ENCODE assay signal across 10 cellular contexts in the genomic region with DNA sequence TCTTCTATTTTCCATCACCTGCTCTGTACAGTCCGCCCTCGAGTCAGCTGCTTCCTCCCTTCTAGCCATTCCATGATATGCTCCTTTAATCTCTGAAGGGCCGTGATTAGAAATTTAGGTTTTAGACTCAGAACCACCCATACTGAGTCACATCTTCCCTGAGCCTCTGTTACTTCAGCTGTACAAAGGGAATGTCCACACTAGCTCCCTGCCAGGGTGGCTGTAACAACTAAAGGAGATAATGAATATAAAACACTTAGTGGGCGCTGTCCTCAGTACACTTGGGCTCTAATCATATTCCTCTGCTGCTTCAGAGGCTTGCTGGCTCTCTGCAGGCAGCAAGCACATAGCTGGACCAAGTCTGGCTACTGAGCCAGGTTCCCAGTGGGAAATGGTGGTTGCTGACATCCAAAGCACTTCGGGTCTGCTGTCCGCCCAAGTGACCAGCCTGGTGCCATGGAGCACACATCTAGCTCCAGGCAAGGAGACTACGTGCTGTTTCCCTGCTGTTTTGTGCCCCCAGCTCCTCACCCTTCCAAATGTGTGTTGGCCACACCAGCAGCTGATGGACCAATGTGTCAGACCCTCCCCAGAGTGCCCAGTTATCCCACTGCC. TPM values are rescaled to one million over a fixed set of nuclear protein-coding genes. Genes with fewer than 3 reads are reported as not detected.
DNase-seq lines count a peak whose midpoint lies in the region; ATAC-seq, FAIRE-seq and TF ChIP-seq lines count a peak whose summit lies in the region.
"Had no signal": no experiment of that assay in that cellular context is flagged by ENCODE, and none has a peak within 500 bp of the region (broad histone marks: within the 10 kb centered on the region; RNA-seq: fewer than 3 reads in every experiment).

No MANE protein-coding gene starts in this region.

- in situ Hi-C loops in Panc1 (cut with HindIII; ENCODE audit: low pct_unique_long_range_greater_than_20kb, low sequenced_read_pairs), result no loop called here

- H3K9ac ChIP-seq in endodermal cell (ENCODE audit: extremely low read depth, low read length, poor library complexity, severe bottlenecking) (no peak overlapping the region), trophoblast cell (ENCODE audit: low read length) (no peak overlapping the region)

- no peak overlapping the region for H3K23ac ChIP-seq in trophoblast cell (ENCODE audit: low read length)

- POLR2A ChIA-PET in CD8-positive, alpha-beta T cell (lab: Charles Lee), result interaction anchor here (0.5 to 1.5 kb wide), 4 partner anchors 13 to 119 kb away, joined by 3 to 5 read pairs (median 4); no protein-coding TSS in a partner anchor
- POLR2A ChIA-PET in Panc1 (lab: Charles Lee), result interaction anchor here (0.6 to 0.8 kb wide), 2 partner anchors 112 to 1095 kb away, joined by 3 to 7 read pairs; no protein-coding TSS in a partner anchor

- no peak for ATAC-seq in CD8-positive, alpha-beta T cell
- peak; percentile 1; the same call in 1 of the 2 replicates for ATAC-seq in Panc1

- peaks cover 17% of the 10 kb centered on the region for H3K4me1 Mint-ChIP-seq in CD8-positive, alpha-beta T cell (ENCODE audit: low read depth)
- peaks cover 15% of the 10 kb centered on the region for H3K4me1 Mint-ChIP-seq in endodermal cell

- H3K4me3 Mint-ChIP-seq in CD8-positive, alpha-beta T cell, result peak overlapping the region; percentile 71
- peak overlapping the region; percentile 73 for H3K4me3 Mint-ChIP-seq in endodermal cell

- peaks cover 25% of the 10 kb centered on the region for H3K4me1 ChIP-seq in CD8-positive, alpha-beta T cell (ENCODE audit: insufficient read depth, low read length)
- H3K4me1 ChIP-seq in Panc1 (ENCODE audit: control insufficient read depth, insufficient read depth, low read length), result peaks cover 14% of the 10 kb centered on the region
- H3K4me1 ChIP-seq in endodermal cell (ENCODE audit: control insufficient read depth, insufficient read depth, low read length), result peaks cover 10% of the 10 kb centered on the region
- H3K4me1 ChIP-seq in trophoblast cell (ENCODE audit: control insufficient read depth in 1 of 2, insufficient read depth in 2 of 2, low read length in 2 of 2), result peaks cover 13 to 27% of the 10 kb centered on the region in 2 experiments

- no peak overlapping the region for H3K14ac ChIP-seq in trophoblast cell (ENCODE audit: low read length)

- H3K27ac ChIP-seq in CD8-positive, alpha-beta T cell (ENCODE audit: low read depth, low read length), result no peak overlapping the region
- peak overlapping the region; percentile 90 for H3K27ac ChIP-seq in Panc1 (ENCODE audit: low read length)
- H3K27ac ChIP-seq in endodermal cell (ENCODE audit: low read depth, low read length), result peak overlapping the region; percentile 61
- peak overlapping the region; percentile 76 for H3K27ac ChIP-seq in trophoblast cell (ENCODE audit: low read depth, low read length)

- H3K4me3 ChIP-seq in CD8-positive, alpha-beta T cell (ENCODE audit: low read depth, low read length), result no peak overlapping the region
- H3K4me3 ChIP-seq in Panc1 (ENCODE audit: low read depth in 2 of 2, low read length in 2 of 2) (peak overlapping the region; percentile 42 to 61), endodermal cell (ENCODE audit: low read length) (peak overlapping the region; percentile 74), trophoblast cell (ENCODE audit: low read depth, low read length) (peak overlapping the region; percentile 1)

- H4K91ac ChIP-seq in trophoblast cell (ENCODE audit: low read depth, low read length), result no peak overlapping the region

- no peaks in the 10 kb centered on the region for H3K9me3 Mint-ChIP-seq in CD8-positive, alpha-beta T cell
- no peaks in the 10 kb centered on the region for H3K9me3 Mint-ChIP-seq in endodermal cell

- CTCF ChIA-PET in CD8-positive, alpha-beta T cell (lab: Charles Lee), result interaction anchor here (1.1 to 1.6 kb wide), 5 partner anchors 9 to 126 kb away, joined by 3 to 5 read pairs (median 4); a partner anchor contains a TSS
- CTCF ChIA-PET in Panc1 (lab: Charles Lee), result interaction anchor here (0.6 to 1.5 kb wide), 3 partner anchors 95 to 928 kb away, joined by 3 to 4 read pairs (median 3); a partner anchor contains a TSS

- H3K27me3 ChIP-seq in CD8-positive, alpha-beta T cell (ENCODE audit: insufficient read depth, low read length), result no peaks in the 10 kb centered on the region
- no peaks in the 10 kb centered on the region for H3K27me3 ChIP-seq in Panc1 (ENCODE audit: control insufficient read depth, insufficient read depth, low read length)
- H3K27me3 ChIP-seq in endodermal cell (ENCODE audit: control insufficient read depth, insufficient read depth, low read length, poor library complexity, severe bottlenecking), result no peaks in the 10 kb centered on the region
- H3K27me3 ChIP-seq in trophoblast cell (ENCODE audit: insufficient read depth, low read length), result no peaks in the 10 kb centered on the region

- peaks cover 10% of the 10 kb centered on the region for H3K79me1 ChIP-seq in trophoblast cell (ENCODE audit: low read length)

- no peak overlapping the region for H4K8ac ChIP-seq in trophoblast cell (ENCODE audit: low read depth, low read length)

- H2BK12ac ChIP-seq in trophoblast cell (ENCODE audit: low read length), result no peak overlapping the region

- peaks cover 14% of the 10 kb centered on the region for H3K36me3 ChIP-seq in CD8-positive, alpha-beta T cell (ENCODE audit: insufficient read depth, low read length)
- no peaks in the 10 kb centered on the region; the same call in 1 of the 2 replicates for H3K36me3 ChIP-seq in Panc1 (ENCODE audit: control insufficient read depth, insufficient read depth, low read length)
- peaks cover 14% of the 10 kb centered on the region for H3K36me3 ChIP-seq in endodermal cell (ENCODE audit: control insufficient read depth, insufficient read depth, low read length)
- peaks cover 21 to 26% of the 10 kb centered on the region in 2 experiments for H3K36me3 ChIP-seq in trophoblast cell (ENCODE audit: control insufficient read depth in 1 of 2, insufficient read depth in 2 of 2, low read length in 2 of 2)

- peak overlapping the region; percentile 46 for H3K27ac Mint-ChIP-seq in CD8-positive, alpha-beta T cell
- H3K27ac Mint-ChIP-seq in endodermal cell, result peak overlapping the region; percentile 86

- peaks cover 14% of the 10 kb centered on the region for H3K36me3 Mint-ChIP-seq in CD8-positive, alpha-beta T cell
- peaks cover 24% of the 10 kb centered on the region for H3K36me3 Mint-ChIP-seq in endodermal cell (ENCODE audit: low read depth)

- BruUV-seq in Panc1 (replicated peaks; lab: Mats Ljungman, UMichigan), result no TSS peak

- H3K27me3 Mint-ChIP-seq in CD8-positive, alpha-beta T cell (ENCODE audit: low read depth), result no peaks in the 10 kb centered on the region
- no peaks in the 10 kb centered on the region for H3K27me3 Mint-ChIP-seq in endodermal cell (ENCODE audit: insufficient read depth)

- no peaks in the 10 kb centered on the region for H3K9me3 ChIP-seq in CD8-positive, alpha-beta T cell (ENCODE audit: low read length)
- H3K9me3 ChIP-seq in Panc1 (ENCODE audit: control insufficient read depth, insufficient read depth, low read depth, low read length) (no peaks in the 10 kb centered on the region), endodermal cell (ENCODE audit: control insufficient read depth, low read length) (no peaks in the 10 kb centered on the region), trophoblast cell (ENCODE audit: insufficient read depth, low read depth, low read length) (no peaks in the 10 kb centered on the region)

- H3K79me2 ChIP-seq in trophoblast cell (ENCODE audit: control insufficient read depth, insufficient read depth, low read length, poor library complexity), result peaks cover 7% of the 10 kb centered on the region

- intact Hi-C loops in CD8-positive, alpha-beta T cell (cut with DNase I, micrococcal nuclease), result loop anchor here (1.0 to 5.0 kb wide), 4 partner anchors 17 to 37 kb away; a partner anchor contains a TSS
- intact Hi-C loops in Panc1 (cut with micrococcal nuclease; ENCODE audit: unreplicated experiment), result no loop called here

- no peak for DNase-seq in CD8-positive, alpha-beta T cell
- DNase-seq in Panc1 (ENCODE audit: low read depth, low spot score) (no peak), endodermal cell (no peak), trophoblast cell (no peak), NCI-H1436 treated with DMSO at 0.1 percent for 48 hours (lab: John Stamatoyannopoulos, UW) (no peak), NCI-H2227 treated with DMSO at 0.1 percent for 48 hours (lab: John Stamatoyannopoulos, UW) (no peak), NCI-H69 (lab: John Stamatoyannopoulos, UW) (no peak), D721Med (ENCODE audit: insufficient read length, low spot score) (no peak)

- FAIRE-seq in D721Med (lab: Jason Lieb, UNC), result no peak
- FAIRE-seq: colon, GM18507 had no signal

- 93 to 94% methylated on average over 7 of the region's 7 CpGs for WGBS in endodermal cell (ENCODE audit: insufficient coverage in 1 of 2, insufficient read length in 1 of 2), 2 experiments
- no CpG with 5 or more reads among the region's 7 CpGs for WGBS in trophoblast cell (ENCODE audit: extremely low coverage, insufficient coverage, insufficient read length)

- H4K12ac ChIP-seq in trophoblast cell (ENCODE audit: low read depth, low read length), result no peak overlapping the region

- no peak overlapping the region for H3K18ac ChIP-seq in trophoblast cell (ENCODE audit: low read length)

- no peak overlapping the region for H2AFZ ChIP-seq in trophoblast cell (ENCODE audit: insufficient read depth, low read length, poor library complexity)

- no peak overlapping the region for H2BK5ac ChIP-seq in trophoblast cell (ENCODE audit: low read depth, low read length, poor library complexity)

- no peak for TF ChIP-seq CTCF in CD8-positive, alpha-beta T cell (IDR thresholded peaks at IDR 0.05)
- no peak for TF ChIP-seq CTCF in Panc1 (IDR thresholded peaks at IDR 0.05)
- no peak for TF ChIP-seq CTCF in endodermal cell (conservative IDR thresholded peaks at IDR 0.05)
- no peak for TF ChIP-seq CTCF in D721Med (IDR thresholded peaks at IDR 0.05; ENCODE audit: insufficient read depth, missing control alignments)

- H2AK5ac ChIP-seq in trophoblast cell (ENCODE audit: low read length), result no peak overlapping the region

- H2BK120ac ChIP-seq in trophoblast cell (ENCODE audit: insufficient read depth, low read length, poor library complexity), result no peak overlapping the region

- no peak overlapping the region for H3K4ac ChIP-seq in trophoblast cell (ENCODE audit: low read depth, low read length)

- H3K4me2 ChIP-seq in trophoblast cell (ENCODE audit: low read length), result peak overlapping the region; percentile 88

RNA-seq across cellular contexts. Expression of a gene that starts 0.9 kb away (rescaled TPM):
- 1 to 10 TPM; 3.7 to 4.1 TPM for total RNA-seq in CD8-positive, alpha-beta T cell
- total RNA-seq in Panc1 (2021; ENCODE audit: unreplicated experiment) (42.4 TPM), endodermal cell (10 to 100 TPM; 33.7 to 43.0 TPM)
- 48.2 TPM for polyA plus RNA-seq in Panc1 (2012; ENCODE audit: insufficient read length)
- polyA plus RNA-seq in endodermal cell (2013, experiment 1 of 2), result 28.5 TPM
- polyA plus RNA-seq in endodermal cell (2013, experiment 2 of 2), result 27.1 TPM
- 11.9 and 12.2 TPM in 2 replicates for polyA plus RNA-seq in trophoblast cell (2013)

RNA-seq across cellular contexts. Expression of a gene that starts 29.1 kb away (rescaled TPM):
- total RNA-seq in CD8-positive, alpha-beta T cell, result 10 to 100 TPM; 22.2 to 23.7 TPM
- total RNA-seq in Panc1 (2021; ENCODE audit: unreplicated experiment), result 40.6 TPM
- 36.7 TPM for polyA plus RNA-seq in Panc1 (2012; ENCODE audit: insufficient read length)
- 10 to 100 TPM; 23.5 to 30.1 TPM for total RNA-seq in endodermal cell
- 20.3 TPM for polyA plus RNA-seq in endodermal cell (2013, experiment 1 of 2)
- polyA plus RNA-seq in endodermal cell (2013, experiment 2 of 2), result 20.1 TPM
- 10.8 and 11.1 TPM in 2 replicates for polyA plus RNA-seq in trophoblast cell (2013)
